In genomic region chr1:174999216-174999925, GRCh38 we compare ENCODE assay signal across 1 cellular context.
A peak's percentile ranks its signal among the peaks of the same experiment; 100 is the strongest.
TF ChIP-seq lines count a peak whose summit lies in the region.

No MANE protein-coding gene starts in this region.

TF ChIP-seq in HepG2, 621 proteins besides CTCF, POLR2A, EP300 and RAD21 (continued from another document and continues in another):
- TF ChIP-seq ZBTB2 (CRISPR knock-in tag; IDR thresholded peaks at IDR 0.05; ENCODE audit: low read depth) (peak; percentile 66; the same call in 1 of the 2 replicates), MTERF4 (CRISPR knock-in tag; IDR thresholded peaks at IDR 0.05) (peak; percentile 33; the same call in 1 of the 2 replicates), ZNF121 (CRISPR knock-in tag; IDR thresholded peaks at IDR 0.05) (0 out of 2 replicates have a peak, but pooled peaks have one; percentile 61), TBP (CRISPR knock-in tag; IDR thresholded peaks at IDR 0.05) (no peak), PAF1 (CRISPR knock-in tag; IDR thresholded peaks at IDR 0.05) (no peak), ZNF280D (CRISPR knock-in tag; IDR thresholded peaks at IDR 0.05) (peak; percentile 27; the same call in 1 of the 2 replicates), ZNF543 (CRISPR knock-in tag; IDR thresholded peaks at IDR 0.05) (0 out of 2 replicates have a peak, but pooled peaks have one; percentile 15), SIX4 (CRISPR knock-in tag; IDR thresholded peaks at IDR 0.05) (no peak; the same call in 1 of the 2 replicates), ZNF563 (CRISPR knock-in tag; IDR thresholded peaks at IDR 0.05) (no peak; the same call in 1 of the 2 replicates), DBP (CRISPR knock-in tag; IDR thresholded peaks at IDR 0.05; ENCODE audit: not compliant biosample characterization) (no peak), ZNF792 (CRISPR knock-in tag; IDR thresholded peaks at IDR 0.05) (0 out of 2 replicates have a peak, but pooled peaks have one; percentile 48), NFIB (CRISPR knock-in tag; IDR thresholded peaks at IDR 0.05; ENCODE audit: borderline replicate concordance) (no peak), ZNF770 (CRISPR knock-in tag; IDR thresholded peaks at IDR 0.05) (no peak), FOSL2 (CRISPR knock-in tag; IDR thresholded peaks at IDR 0.05) (peak; percentile 72), ZNF468 (CRISPR knock-in tag; IDR thresholded peaks at IDR 0.05) (no peak), WIZ (CRISPR knock-in tag; IDR thresholded peaks at IDR 0.05) (no peak), KMT2B (CRISPR knock-in tag; IDR thresholded peaks at IDR 0.05) (peak; percentile 87), ZNF674 (CRISPR knock-in tag; IDR thresholded peaks at IDR 0.05; ENCODE audit: low read depth) (no peak), RFXAP (CRISPR knock-in tag; IDR thresholded peaks at IDR 0.05; ENCODE audit: borderline replicate concordance) (no peak), ZNF225 (CRISPR knock-in tag; IDR thresholded peaks at IDR 0.05) (peak; percentile 44; the same call in 1 of the 2 replicates), ZNF446 (CRISPR knock-in tag; IDR thresholded peaks at IDR 0.05) (peak; percentile 16; the same call in 1 of the 2 replicates), ZNF441 (CRISPR knock-in tag; IDR thresholded peaks at IDR 0.05; ENCODE audit: borderline replicate concordance) (no peak), ZNF432 (CRISPR knock-in tag; IDR thresholded peaks at IDR 0.05; ENCODE audit: borderline replicate concordance) (no peak), HOXA9 (CRISPR knock-in tag; IDR thresholded peaks at IDR 0.05; ENCODE audit: borderline replicate concordance) (peak; percentile 26; the same call in 1 of the 2 replicates), ZNF720 (CRISPR knock-in tag; IDR thresholded peaks at IDR 0.05) (no peak), ZNF576 (CRISPR knock-in tag; IDR thresholded peaks at IDR 0.05) (no peak), PHB2 (IDR thresholded peaks at IDR 0.05; ENCODE audit: partially characterized antibody) (no peak), ERF (CRISPR knock-in tag; IDR thresholded peaks at IDR 0.05) (peak; percentile 55; the same call in 1 of the 2 replicates), SALL1 (CRISPR knock-in tag; IDR thresholded peaks at IDR 0.05) (no peak; the same call in 1 of the 2 replicates), ZNF883 (CRISPR knock-in tag; IDR thresholded peaks at IDR 0.05; ENCODE audit: not compliant biosample characterization) (no peak), ARNT2 (CRISPR knock-in tag; IDR thresholded peaks at IDR 0.05; ENCODE audit: low read depth) (no peak; the same call in 1 of the 2 replicates), MLLT10 (CRISPR knock-in tag; IDR thresholded peaks at IDR 0.05) (no peak), HIVEP1 (CRISPR knock-in tag; IDR thresholded peaks at IDR 0.05) (peak; percentile 33; the same call in 1 of the 2 replicates), ZNF276 (CRISPR knock-in tag; IDR thresholded peaks at IDR 0.05; ENCODE audit: low read depth) (no peak), RFXANK (CRISPR knock-in tag; IDR thresholded peaks at IDR 0.05) (no peak; the same call in 1 of the 2 replicates), MTF2 (CRISPR knock-in tag; IDR thresholded peaks at IDR 0.05; ENCODE audit: borderline replicate concordance) (no peak), ZHX2 (IDR thresholded peaks at IDR 0.05; ENCODE audit: low read depth) (peak; percentile 99), ZHX2 (CRISPR knock-in tag; IDR thresholded peaks at IDR 0.05; ENCODE audit: borderline replicate concordance) (no peak), REPIN1 (CRISPR knock-in tag; IDR thresholded peaks at IDR 0.05; ENCODE audit: borderline replicate concordance, low read depth) (peak; percentile 82; the same call in 1 of the 2 replicates), GRHL1 (CRISPR knock-in tag; conservative IDR thresholded peaks at IDR 0.05) (no peak), ZNF382 (CRISPR knock-in tag; IDR thresholded peaks at IDR 0.05; ENCODE audit: borderline replicate concordance) (no peak), ARNT (IDR thresholded peaks at IDR 0.05) (no peak), MAFG (CRISPR knock-in tag; IDR thresholded peaks at IDR 0.05) (no peak), CHCHD3 (CRISPR knock-in tag; IDR thresholded peaks at IDR 0.05) (no peak), CERS6 (CRISPR knock-in tag; IDR thresholded peaks at IDR 0.05) (no peak)
